ENCODE assay signal across 15 cellular contexts in genomic region chrX:119922391-119922790, GRCh38. TPM values are rescaled to one million over a fixed set of nuclear protein-coding genes. Genes with fewer than 3 reads are reported as not detected.
"Had no signal": no experiment of that assay in that cellular context is flagged by ENCODE, and none has a peak within 500 bp of the region (broad histone marks: within the 10 kb centered on the region; RNA-seq: fewer than 3 reads in every experiment).

No MANE protein-coding gene starts in this region.

RNA-seq across cellular contexts. Expression of gene AKAP14, which starts 26.7 kb away (rescaled TPM):
- total RNA-seq: activated B cell treated with CpG ODN at 0.5 μM for 24 hours; activated CD4-positive, alpha-beta memory T cell treated with anti-CD3 and anti-CD28 coated beads for 36 hours; activated CD4-positive, alpha-beta memory T cell treated with anti-CD3 and anti-CD28 coated beads, Interleukin-2, amount 10 ng/mL, durations not matched to agents 7 days and 5 days; activated CD4-positive, alpha-beta T cell treated with anti-CD3 and anti-CD28 coated beads for 36 hours; activated CD4-positive, alpha-beta T cell treated with anti-CD3 and anti-CD28 coated beads, Interleukin-2, amount 10 ng/mL, durations not matched to agents 24 days and 14 days; activated CD4-positive, alpha-beta T cell treated with anti-CD3 and anti-CD28 coated beads, Interleukin-2, amount 10 ng/mL, durations not matched to agents 7 days and 5 days; activated CD8-positive, alpha-beta memory T cell treated with anti-CD3 and anti-CD28 coated beads for 36 hours; activated CD8-positive, alpha-beta memory T cell treated with anti-CD3 and anti-CD28 coated beads, Interleukin-2, amount 10 ng/mL, durations not matched to agents 7 days and 5 days; activated CD8-positive, alpha-beta T cell treated with anti-CD3 and anti-CD28 coated beads for 36 hours; activated CD8-positive, alpha-beta T cell treated with anti-CD3 and anti-CD28 coated beads, Interleukin-2, amount 10 ng/mL, durations not matched to agents 7 days and 5 days; T-cell; T-helper 1 cell treated with Interleukin-12 subunit alpha and Interleukin-12 subunit beta and Interleukin-4 antibody, amounts not matched to agents 30 ng/mL and 1 ng/mL, for 36 hours; T-helper 17 cell; T-helper 2 cell treated with Interferon-gamma antibody and Interleukin-4, amounts not matched to agents 100 ng/mL and 5 ng/mL, for 36 hours; WTC11 had no signal
